ENCODE assay signal across 14 cellular contexts in the genomic region with DNA sequence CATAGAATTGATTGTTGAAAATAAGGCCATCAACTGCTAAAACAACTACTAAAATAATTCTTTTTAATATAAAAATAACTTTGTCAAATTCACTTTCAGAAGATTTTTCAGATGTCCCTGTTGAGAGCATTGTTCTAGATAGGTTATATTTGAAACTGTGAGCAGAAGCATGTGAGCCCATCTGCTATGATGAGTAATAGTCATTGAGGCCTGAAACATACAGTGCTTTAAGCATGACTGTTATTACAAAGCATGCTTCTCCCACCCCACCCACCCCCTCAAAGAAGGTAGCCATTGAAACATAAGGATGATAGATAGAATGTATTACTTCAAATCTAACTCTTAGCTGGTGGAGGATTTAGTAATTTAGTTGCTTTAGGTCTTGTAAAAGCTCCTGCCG.
A peak's percentile ranks its signal among the peaks of the same experiment; 100 is the strongest.
DNase-seq lines count a peak whose midpoint lies in the region; ATAC-seq and TF ChIP-seq lines count a peak whose summit lies in the region.
"Had no signal": no experiment of that assay in that cellular context is flagged by ENCODE, and none has a peak within 500 bp of the region (broad histone marks: within the 10 kb centered on the region; RNA-seq: fewer than 3 reads in every experiment).

No MANE protein-coding gene starts in this region.

- peaks cover 54% of the 10 kb centered on the region for H3K79me2 ChIP-seq in GM23248 (ENCODE audit: insufficient read depth)

- H2AFZ ChIP-seq in GM23248: no peak overlapping the region

- H3K27me3 ChIP-seq in GM23248 (replicated peaks; ENCODE audit: insufficient read depth) (no peaks in the 10 kb centered on the region), brain microvascular endothelial cell (replicated peaks) (no peaks in the 10 kb centered on the region), kidney epithelial cell (ENCODE audit: control insufficient read depth, insufficient read depth, low read length) (no peaks in the 10 kb centered on the region), tibial artery (no peaks in the 10 kb centered on the region)
- H3K27me3 ChIP-seq: neutrophil, suprapubic skin had no signal

- no peak for TF ChIP-seq CTCF in AG10803 (conservative IDR thresholded peaks at IDR 0.05; ENCODE audit: low read length)
- TF ChIP-seq CTCF in brain microvascular endothelial cell (IDR thresholded peaks at IDR 0.05; ENCODE audit: low read depth, low read length, missing control alignments): no peak
- no peak for TF ChIP-seq CTCF in kidney epithelial cell (IDR thresholded peaks at IDR 0.05; ENCODE audit: insufficient read depth, low read length, poor library complexity, severe bottlenecking)
- TF ChIP-seq CTCF in tibial artery (IDR thresholded peaks at IDR 0.05): no peak

- H3K4me1 ChIP-seq in GM23248 (ENCODE audit: insufficient read depth) (peaks cover 11% of the 10 kb centered on the region), tibial artery (no peaks in the 10 kb centered on the region)
- H3K4me1 ChIP-seq: suprapubic skin had no signal

- no peak overlapping the region for H3K4me2 ChIP-seq in GM23248 (ENCODE audit: unreplicated experiment)

- WGBS in GM23248 (ENCODE audit: low coverage in 1 of 2, low lambda C conversion rate in 2 of 2, missing lambda C conversion rate in 2 of 2), 2 experiments: 97 to 100% methylated on average over 1 of the region's 1 CpG

- DNase-seq in AG10803 (ENCODE audit: low read depth): peak; percentile 45
- peak; percentile 80 for DNase-seq in GM23248
- peak; percentile 33 for DNase-seq in brain microvascular endothelial cell
- peak; percentile 39 for DNase-seq in kidney epithelial cell (ENCODE audit: low read depth)
- no peak for DNase-seq in left cardiac atrium
- no peak for DNase-seq in islet precursor cell
- DNase-seq in central memory CD4-positive, alpha-beta T cell: no peak
- DNase-seq in tibial artery: no peak
- DNase-seq: activated CD4-positive, CD25-positive, alpha-beta regulatory T cell; activated T-cell treated with anti-CD3 and anti-CD28 coated beads, Interleukin-2, amount 50 U/mL, for 4 hours; CD8-positive, alpha-beta memory T cell; GF-D8 had no signal

- no peak for ATAC-seq in left cardiac atrium

- H4K20me1 ChIP-seq in GM23248 (ENCODE audit: insufficient read depth): no peaks in the 10 kb centered on the region

- intact Hi-C loops in left cardiac atrium (cut with DNase I): loop anchor here in 1 of 2 donors (10.0 kb wide), 1 partner anchor 144 kb away; no protein-coding TSS in a partner anchor
- intact Hi-C loops in tibial artery (cut with DNase I; ENCODE audit: low total_unique reads): no loop called here

- peak overlapping the region; percentile 61 for H3K27ac ChIP-seq in GM23248
- peak overlapping the region; percentile 33 for H3K27ac ChIP-seq in brain microvascular endothelial cell
- no peak overlapping the region for H3K27ac ChIP-seq in tibial artery
- H3K27ac ChIP-seq: neutrophil, suprapubic skin had no signal

- 0 out of 2 replicates have a peak, but pooled peaks cover 14% of the 10 kb centered on the region for H3F3A ChIP-seq in GM23248 (ENCODE audit: insufficient read depth)

- H3K9me2 ChIP-seq in GM23248 (ENCODE audit: insufficient read depth): no peaks in the 10 kb centered on the region

- 0 out of 2 replicates have a peak overlapping the region, but pooled peaks have one; percentile 26 for H3K9ac ChIP-seq in GM23248

- in situ Hi-C loops in GM23248 (cut with MboI): no loop called here
- in situ Hi-C loops in brain microvascular endothelial cell (cut with HindIII; ENCODE audit: low pct_ligation_motif_present, low sequenced_read_pairs): no loop called here

- H3K9me3 ChIP-seq in GM23248 (ENCODE audit: low read depth) (no peaks in the 10 kb centered on the region), tibial artery (no peaks in the 10 kb centered on the region)
- H3K9me3 ChIP-seq: neutrophil, suprapubic skin had no signal

- H3K36me3 ChIP-seq in GM23248 (ENCODE audit: low read depth): peaks cover 69% of the 10 kb centered on the region
- peaks cover 40% of the 10 kb centered on the region for H3K36me3 ChIP-seq in brain microvascular endothelial cell (replicated peaks)
- no peaks in the 10 kb centered on the region for H3K36me3 ChIP-seq in kidney epithelial cell (ENCODE audit: control insufficient read depth, insufficient read depth, low read length)
- peaks cover 58 to 72% (median 68%) of the 10 kb centered on the region in 3 donors for H3K36me3 ChIP-seq in tibial artery

- H3K4me3 ChIP-seq in AG10803 (ENCODE audit: low read length) (no peak overlapping the region), GM23248 (no peak overlapping the region), brain microvascular endothelial cell (ENCODE audit: low read depth, low read length) (no peak overlapping the region), kidney epithelial cell (ENCODE audit: low read depth, low read length) (no peak overlapping the region), tibial artery (no peak overlapping the region)
- H3K4me3 ChIP-seq: suprapubic skin had no signal

Comparison
In these comparisons a context has a peak if more than half of its experiments do, and no peak if none do; other contexts are left out.
1. DNase-seq: peak in AG10803 (single experiment), GM23248 (single experiment), brain microvascular endothelial cell (single experiment) and kidney epithelial cell (single experiment); none in left cardiac atrium (single experiment), islet precursor cell (single experiment), central memory CD4-positive, alpha-beta T cell (single experiment) and tibial artery (0 of 2).
2. H3K27ac ChIP-seq: peak in GM23248 (single experiment) and brain microvascular endothelial cell (single experiment); none in tibial artery (0 of 2).